Comparison of ENCODE assay signal across 17 cellular contexts in the genomic region with DNA sequence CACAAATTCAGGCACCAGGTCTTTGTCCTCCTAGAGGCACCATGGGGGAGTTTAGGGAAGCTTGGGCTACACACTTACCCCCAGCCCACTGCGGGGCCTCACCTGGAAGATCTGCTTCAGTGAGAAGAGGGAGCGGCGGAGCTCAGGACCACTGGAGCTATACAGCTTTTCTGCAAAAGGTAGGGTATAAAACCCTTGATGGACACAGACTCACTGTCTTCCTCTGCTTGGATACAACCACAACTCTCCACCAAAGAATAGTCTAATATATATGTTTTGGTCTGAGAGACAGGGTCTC. TPM values are rescaled to one million over a fixed set of nuclear protein-coding genes. Genes with fewer than 3 reads are reported as not detected.
"Had no signal": no experiment of that assay in that cellular context is flagged by ENCODE, and none has a peak within 500 bp of the region (broad histone marks: within the 10 kb centered on the region; RNA-seq: fewer than 3 reads in every experiment).

No MANE protein-coding gene starts in this region.

- H3K4me3 Mint-ChIP-seq: effector memory CD8-positive, alpha-beta T cell; natural killer cell; neural crest cell; type B pancreatic cell had no signal

- H3K27ac ChIP-seq: foreskin keratinocyte, hepatocyte, right atrium auricular region, sigmoid colon, suprapubic skin, thyroid gland had no signal

- ATAC-seq: effector memory CD8-positive, alpha-beta T cell; foreskin keratinocyte; natural killer cell; stimulated activated naive CD8-positive, alpha-beta T cell treated with anti-CD3 and anti-CD28 coated beads, Interleukin-15, Interleukin-2, amounts not matched to agents 100 U/mL and 50 U/mL, for 24 hours had no signal

- H3K27me3 ChIP-seq: foreskin keratinocyte, hepatocyte, right atrium auricular region, sigmoid colon, suprapubic skin, thyroid gland had no signal

- H3K27ac Mint-ChIP-seq: type B pancreatic cell had no signal

- H3K27me3 Mint-ChIP-seq: effector memory CD8-positive, alpha-beta T cell; type B pancreatic cell had no signal

- H3K9me3 Mint-ChIP-seq: effector memory CD8-positive, alpha-beta T cell; natural killer cell; neural crest cell; type B pancreatic cell had no signal

- H3K4me3 ChIP-seq: hepatocyte, right atrium auricular region, sigmoid colon, suprapubic skin, thyroid gland had no signal

- DNase-seq: effector memory CD8-positive, alpha-beta T cell; erythroblast; foreskin keratinocyte; head of caudate nucleus; mammary epithelial cell; natural killer cell; small intestine; stimulated activated CD4-positive, alpha-beta T cell treated with anti-CD3 and anti-CD28 coated beads, Interleukin-12 subunit alpha, Interleukin-12 subunit beta, amount 100 ng/mL, for 4 hours; stimulated activated naive CD8-positive, alpha-beta T cell treated with anti-CD3 and anti-CD28 coated beads, Interleukin-15, Interleukin-2, amounts not matched to agents 100 U/mL and 50 U/mL, for 24 hours; thyroid gland had no signal

- H3K36me3 Mint-ChIP-seq: natural killer cell had no signal

- H3K9me3 ChIP-seq: right atrium auricular region, sigmoid colon, suprapubic skin, thyroid gland had no signal

RNA-seq across cellular contexts. Expression of gene SLC9A5, which starts 10.6 kb away (rescaled TPM):
- total RNA-seq: kidney epithelial cell had no signal
